ENCODE assay signal across 1 cellular context in the genomic region with DNA sequence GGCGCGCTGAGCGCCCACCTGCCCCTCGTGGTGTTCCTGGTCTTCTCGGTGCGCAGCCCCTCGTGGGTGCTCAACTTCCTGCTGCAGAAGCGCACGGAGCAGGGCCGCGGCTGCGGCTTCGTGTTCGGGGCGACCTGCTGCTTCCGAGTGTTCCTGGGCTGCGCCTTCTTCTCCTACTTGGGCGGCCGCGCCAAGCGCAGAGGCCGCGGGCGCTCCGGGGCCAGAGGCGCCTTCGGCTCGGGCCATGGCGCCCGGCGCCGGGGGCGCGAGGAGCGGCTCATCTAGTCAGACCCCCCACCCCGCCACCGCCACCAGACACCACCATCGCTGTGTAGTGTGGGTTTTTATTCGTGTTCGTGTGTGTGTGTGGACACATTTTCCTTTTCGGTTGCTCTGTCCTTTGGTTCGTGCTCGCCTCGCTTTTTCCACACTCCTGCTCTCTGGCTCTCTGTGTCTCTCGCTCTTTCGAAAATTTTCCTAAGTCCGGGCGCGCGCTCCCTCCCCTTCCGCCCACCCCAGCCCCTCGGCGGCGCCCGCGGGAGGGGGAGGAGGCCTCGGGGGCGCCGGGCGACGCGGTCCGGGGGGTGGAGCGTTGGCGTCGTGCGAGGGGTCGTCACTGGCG.
TF ChIP-seq lines count a peak whose summit lies in the region.

No MANE protein-coding gene starts in this region.

TF ChIP-seq in K562, 482 proteins besides CTCF, POLR2A, EP300 and RAD21 (continued from another document and continues in another):
- TF ChIP-seq, protein P1, sequence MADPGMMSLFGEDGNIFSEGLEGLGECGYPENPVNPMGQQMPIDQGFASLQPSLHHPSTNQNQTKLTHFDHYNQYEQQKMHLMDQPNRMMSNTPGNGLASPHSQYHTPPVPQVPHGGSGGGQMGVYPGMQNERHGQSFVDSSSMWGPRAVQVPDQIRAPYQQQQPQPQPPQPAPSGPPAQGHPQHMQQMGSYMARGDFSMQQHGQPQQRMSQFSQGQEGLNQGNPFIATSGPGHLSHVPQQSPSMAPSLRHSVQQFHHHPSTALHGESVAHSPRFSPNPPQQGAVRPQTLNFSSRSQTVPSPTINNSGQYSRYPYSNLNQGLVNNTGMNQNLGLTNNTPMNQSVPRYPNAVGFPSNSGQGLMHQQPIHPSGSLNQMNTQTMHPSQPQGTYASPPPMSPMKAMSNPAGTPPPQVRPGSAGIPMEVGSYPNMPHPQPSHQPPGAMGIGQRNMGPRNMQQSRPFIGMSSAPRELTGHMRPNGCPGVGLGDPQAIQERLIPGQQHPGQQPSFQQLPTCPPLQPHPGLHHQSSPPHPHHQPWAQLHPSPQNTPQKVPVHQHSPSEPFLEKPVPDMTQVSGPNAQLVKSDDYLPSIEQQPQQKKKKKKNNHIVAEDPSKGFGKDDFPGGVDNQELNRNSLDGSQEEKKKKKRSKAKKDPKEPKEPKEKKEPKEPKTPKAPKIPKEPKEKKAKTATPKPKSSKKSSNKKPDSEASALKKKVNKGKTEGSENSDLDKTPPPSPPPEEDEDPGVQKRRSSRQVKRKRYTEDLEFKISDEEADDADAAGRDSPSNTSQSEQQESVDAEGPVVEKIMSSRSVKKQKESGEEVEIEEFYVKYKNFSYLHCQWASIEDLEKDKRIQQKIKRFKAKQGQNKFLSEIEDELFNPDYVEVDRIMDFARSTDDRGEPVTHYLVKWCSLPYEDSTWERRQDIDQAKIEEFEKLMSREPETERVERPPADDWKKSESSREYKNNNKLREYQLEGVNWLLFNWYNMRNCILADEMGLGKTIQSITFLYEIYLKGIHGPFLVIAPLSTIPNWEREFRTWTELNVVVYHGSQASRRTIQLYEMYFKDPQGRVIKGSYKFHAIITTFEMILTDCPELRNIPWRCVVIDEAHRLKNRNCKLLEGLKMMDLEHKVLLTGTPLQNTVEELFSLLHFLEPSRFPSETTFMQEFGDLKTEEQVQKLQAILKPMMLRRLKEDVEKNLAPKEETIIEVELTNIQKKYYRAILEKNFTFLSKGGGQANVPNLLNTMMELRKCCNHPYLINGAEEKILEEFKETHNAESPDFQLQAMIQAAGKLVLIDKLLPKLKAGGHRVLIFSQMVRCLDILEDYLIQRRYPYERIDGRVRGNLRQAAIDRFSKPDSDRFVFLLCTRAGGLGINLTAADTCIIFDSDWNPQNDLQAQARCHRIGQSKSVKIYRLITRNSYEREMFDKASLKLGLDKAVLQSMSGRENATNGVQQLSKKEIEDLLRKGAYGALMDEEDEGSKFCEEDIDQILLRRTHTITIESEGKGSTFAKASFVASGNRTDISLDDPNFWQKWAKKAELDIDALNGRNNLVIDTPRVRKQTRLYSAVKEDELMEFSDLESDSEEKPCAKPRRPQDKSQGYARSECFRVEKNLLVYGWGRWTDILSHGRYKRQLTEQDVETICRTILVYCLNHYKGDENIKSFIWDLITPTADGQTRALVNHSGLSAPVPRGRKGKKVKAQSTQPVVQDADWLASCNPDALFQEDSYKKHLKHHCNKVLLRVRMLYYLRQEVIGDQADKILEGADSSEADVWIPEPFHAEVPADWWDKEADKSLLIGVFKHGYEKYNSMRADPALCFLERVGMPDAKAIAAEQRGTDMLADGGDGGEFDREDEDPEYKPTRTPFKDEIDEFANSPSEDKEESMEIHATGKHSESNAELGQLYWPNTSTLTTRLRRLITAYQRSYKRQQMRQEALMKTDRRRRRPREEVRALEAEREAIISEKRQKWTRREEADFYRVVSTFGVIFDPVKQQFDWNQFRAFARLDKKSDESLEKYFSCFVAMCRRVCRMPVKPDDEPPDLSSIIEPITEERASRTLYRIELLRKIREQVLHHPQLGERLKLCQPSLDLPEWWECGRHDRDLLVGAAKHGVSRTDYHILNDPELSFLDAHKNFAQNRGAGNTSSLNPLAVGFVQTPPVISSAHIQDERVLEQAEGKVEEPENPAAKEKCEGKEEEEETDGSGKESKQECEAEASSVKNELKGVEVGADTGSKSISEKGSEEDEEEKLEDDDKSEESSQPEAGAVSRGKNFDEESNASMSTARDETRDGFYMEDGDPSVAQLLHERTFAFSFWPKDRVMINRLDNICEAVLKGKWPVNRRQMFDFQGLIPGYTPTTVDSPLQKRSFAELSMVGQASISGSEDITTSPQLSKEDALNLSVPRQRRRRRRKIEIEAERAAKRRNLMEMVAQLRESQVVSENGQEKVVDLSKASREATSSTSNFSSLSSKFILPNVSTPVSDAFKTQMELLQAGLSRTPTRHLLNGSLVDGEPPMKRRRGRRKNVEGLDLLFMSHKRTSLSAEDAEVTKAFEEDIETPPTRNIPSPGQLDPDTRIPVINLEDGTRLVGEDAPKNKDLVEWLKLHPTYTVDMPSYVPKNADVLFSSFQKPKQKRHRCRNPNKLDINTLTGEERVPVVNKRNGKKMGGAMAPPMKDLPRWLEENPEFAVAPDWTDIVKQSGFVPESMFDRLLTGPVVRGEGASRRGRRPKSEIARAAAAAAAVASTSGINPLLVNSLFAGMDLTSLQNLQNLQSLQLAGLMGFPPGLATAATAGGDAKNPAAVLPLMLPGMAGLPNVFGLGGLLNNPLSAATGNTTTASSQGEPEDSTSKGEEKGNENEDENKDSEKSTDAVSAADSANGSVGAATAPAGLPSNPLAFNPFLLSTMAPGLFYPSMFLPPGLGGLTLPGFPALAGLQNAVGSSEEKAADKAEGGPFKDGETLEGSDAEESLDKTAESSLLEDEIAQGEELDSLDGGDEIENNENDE (IDR thresholded peaks at IDR 0.05; ENCODE audit: low read depth, low read length): no peak
- TF ChIP-seq COPS2 (conservative IDR thresholded peaks at IDR 0.05) (no peak), MAFK (IDR thresholded peaks at IDR 0.05; ENCODE audit: low read length) (no peak), ETV6 (IDR thresholded peaks at IDR 0.05; ENCODE audit: borderline replicate concordance in 1 of 2, low read depth in 2 of 2, low read length in 1 of 2) (no peak), ETV6 (CRISPR knock-in tag; IDR thresholded peaks at IDR 0.05; ENCODE audit: borderline replicate concordance) (no peak), ARID1B (IDR thresholded peaks at IDR 0.05) (no peak), BRD9 (IDR thresholded peaks at IDR 0.05; ENCODE audit: low read depth, partially characterized antibody) (no peak), KHSRP (IDR thresholded peaks at IDR 0.05) (no peak), TEAD1 (CRISPR knock-in tag; IDR thresholded peaks at IDR 0.05) (no peak), ZKSCAN8 (CRISPR knock-in tag; IDR thresholded peaks at IDR 0.05) (no peak), DPF2 (IDR thresholded peaks at IDR 0.05) (no peak), ZNF584 (CRISPR knock-in tag; IDR thresholded peaks at IDR 0.05; ENCODE audit: low read depth) (no peak), ZNF140 (CRISPR knock-in tag; IDR thresholded peaks at IDR 0.05) (no peak), TCFL5 (CRISPR knock-in tag; conservative IDR thresholded peaks at IDR 0.05) (no peak), CCAR2 (IDR thresholded peaks at IDR 0.05; ENCODE audit: low read depth, low read length) (no peak), FOXJ3 (CRISPR knock-in tag; IDR thresholded peaks at IDR 0.05) (no peak), DIDO1 (tag; IDR thresholded peaks at IDR 0.05; ENCODE audit: low read depth) (no peak), HCFC1 (IDR thresholded peaks at IDR 0.05; ENCODE audit: low read depth, low read length) (no peak), SIN3B (IDR thresholded peaks at IDR 0.05; ENCODE audit: low read depth) (no peak), ZNF347 (CRISPR knock-in tag; IDR thresholded peaks at IDR 0.05; ENCODE audit: low read depth) (no peak), MYBL2 (IDR thresholded peaks at IDR 0.05; ENCODE audit: low read depth) (no peak), MYBL2 (CRISPR knock-in tag; IDR thresholded peaks at IDR 0.05; ENCODE audit: borderline replicate concordance) (no peak), NR2C1 (IDR thresholded peaks at IDR 0.05) (no peak), NR2C1 (tag; IDR thresholded peaks at IDR 0.05) (no peak), ZSCAN29 (IDR thresholded peaks at IDR 0.05) (no peak), NFXL1 (CRISPR knock-in tag; IDR thresholded peaks at IDR 0.05) (no peak), TCF7 (IDR thresholded peaks at IDR 0.05; ENCODE audit: borderline replicate concordance) (no peak), RFX7 (CRISPR knock-in tag; IDR thresholded peaks at IDR 0.05) (no peak), PHF8 (IDR thresholded peaks at IDR 0.05; ENCODE audit: borderline replicate concordance, low read length) (no peak; the same call in 1 of the 2 replicates), CBFA2T2 (conservative IDR thresholded peaks at IDR 0.05) (no peak), GATAD2B (IDR thresholded peaks at IDR 0.05; ENCODE audit: borderline replicate concordance) (no peak), RNF2 (IDR thresholded peaks at IDR 0.05) (no peak), XRCC5 (IDR thresholded peaks at IDR 0.05; ENCODE audit: low read depth, low read length) (no peak), EP400 (IDR thresholded peaks at IDR 0.05) (no peak), TGIF2 (CRISPR knock-in tag; IDR thresholded peaks at IDR 0.05) (no peak), TEAD2 (tag; IDR thresholded peaks at IDR 0.05) (no peak), ZNF384 (IDR thresholded peaks at IDR 0.05; ENCODE audit: low read depth, low read length) (no peak), POLR2AphosphoS5 (IDR thresholded peaks at IDR 0.05; ENCODE audit: control insufficient read depth, insufficient read depth, low read depth, low read length) (no peak), ZC3H4 (CRISPR knock-in tag; IDR thresholded peaks at IDR 0.05; ENCODE audit: borderline replicate concordance) (0 out of 2 replicates have a peak, but pooled peaks have one; percentile 55), SMARCA5 (IDR thresholded peaks at IDR 0.05) (no peak), TAF9B (IDR thresholded peaks at IDR 0.05; ENCODE audit: partially characterized antibody) (no peak), ZNF282 (CRISPR knock-in tag; IDR thresholded peaks at IDR 0.05) (no peak), MAZ (CRISPR knock-in tag; conservative IDR thresholded peaks at IDR 0.05 in 1 of 2, IDR thresholded peaks at IDR 0.05 in 1 of 2) (peak in 1 of 2 experiments; percentile 58; a peak in 1 of 4 replicates), ZNF644 (tag; IDR thresholded peaks at IDR 0.05; ENCODE audit: low read depth) (no peak)
- TF ChIP-seq, protein P2, sequence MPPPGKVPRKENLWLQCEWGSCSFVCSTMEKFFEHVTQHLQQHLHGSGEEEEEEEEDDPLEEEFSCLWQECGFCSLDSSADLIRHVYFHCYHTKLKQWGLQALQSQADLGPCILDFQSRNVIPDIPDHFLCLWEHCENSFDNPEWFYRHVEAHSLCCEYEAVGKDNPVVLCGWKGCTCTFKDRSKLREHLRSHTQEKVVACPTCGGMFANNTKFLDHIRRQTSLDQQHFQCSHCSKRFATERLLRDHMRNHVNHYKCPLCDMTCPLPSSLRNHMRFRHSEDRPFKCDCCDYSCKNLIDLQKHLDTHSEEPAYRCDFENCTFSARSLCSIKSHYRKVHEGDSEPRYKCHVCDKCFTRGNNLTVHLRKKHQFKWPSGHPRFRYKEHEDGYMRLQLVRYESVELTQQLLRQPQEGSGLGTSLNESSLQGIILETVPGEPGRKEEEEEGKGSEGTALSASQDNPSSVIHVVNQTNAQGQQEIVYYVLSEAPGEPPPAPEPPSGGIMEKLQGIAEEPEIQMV (tag; conservative IDR thresholded peaks at IDR 0.05; ENCODE audit: low read depth): no peak
- TF ChIP-seq, protein P3, sequence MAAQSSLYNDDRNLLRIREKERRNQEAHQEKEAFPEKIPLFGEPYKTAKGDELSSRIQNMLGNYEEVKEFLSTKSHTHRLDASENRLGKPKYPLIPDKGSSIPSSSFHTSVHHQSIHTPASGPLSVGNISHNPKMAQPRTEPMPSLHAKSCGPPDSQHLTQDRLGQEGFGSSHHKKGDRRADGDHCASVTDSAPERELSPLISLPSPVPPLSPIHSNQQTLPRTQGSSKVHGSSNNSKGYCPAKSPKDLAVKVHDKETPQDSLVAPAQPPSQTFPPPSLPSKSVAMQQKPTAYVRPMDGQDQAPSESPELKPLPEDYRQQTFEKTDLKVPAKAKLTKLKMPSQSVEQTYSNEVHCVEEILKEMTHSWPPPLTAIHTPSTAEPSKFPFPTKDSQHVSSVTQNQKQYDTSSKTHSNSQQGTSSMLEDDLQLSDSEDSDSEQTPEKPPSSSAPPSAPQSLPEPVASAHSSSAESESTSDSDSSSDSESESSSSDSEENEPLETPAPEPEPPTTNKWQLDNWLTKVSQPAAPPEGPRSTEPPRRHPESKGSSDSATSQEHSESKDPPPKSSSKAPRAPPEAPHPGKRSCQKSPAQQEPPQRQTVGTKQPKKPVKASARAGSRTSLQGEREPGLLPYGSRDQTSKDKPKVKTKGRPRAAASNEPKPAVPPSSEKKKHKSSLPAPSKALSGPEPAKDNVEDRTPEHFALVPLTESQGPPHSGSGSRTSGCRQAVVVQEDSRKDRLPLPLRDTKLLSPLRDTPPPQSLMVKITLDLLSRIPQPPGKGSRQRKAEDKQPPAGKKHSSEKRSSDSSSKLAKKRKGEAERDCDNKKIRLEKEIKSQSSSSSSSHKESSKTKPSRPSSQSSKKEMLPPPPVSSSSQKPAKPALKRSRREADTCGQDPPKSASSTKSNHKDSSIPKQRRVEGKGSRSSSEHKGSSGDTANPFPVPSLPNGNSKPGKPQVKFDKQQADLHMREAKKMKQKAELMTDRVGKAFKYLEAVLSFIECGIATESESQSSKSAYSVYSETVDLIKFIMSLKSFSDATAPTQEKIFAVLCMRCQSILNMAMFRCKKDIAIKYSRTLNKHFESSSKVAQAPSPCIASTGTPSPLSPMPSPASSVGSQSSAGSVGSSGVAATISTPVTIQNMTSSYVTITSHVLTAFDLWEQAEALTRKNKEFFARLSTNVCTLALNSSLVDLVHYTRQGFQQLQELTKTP (IDR thresholded peaks at IDR 0.05; ENCODE audit: low read depth in 1 of 2, partially characterized antibody in 2 of 2): no peak
- TF ChIP-seq, protein P4, sequence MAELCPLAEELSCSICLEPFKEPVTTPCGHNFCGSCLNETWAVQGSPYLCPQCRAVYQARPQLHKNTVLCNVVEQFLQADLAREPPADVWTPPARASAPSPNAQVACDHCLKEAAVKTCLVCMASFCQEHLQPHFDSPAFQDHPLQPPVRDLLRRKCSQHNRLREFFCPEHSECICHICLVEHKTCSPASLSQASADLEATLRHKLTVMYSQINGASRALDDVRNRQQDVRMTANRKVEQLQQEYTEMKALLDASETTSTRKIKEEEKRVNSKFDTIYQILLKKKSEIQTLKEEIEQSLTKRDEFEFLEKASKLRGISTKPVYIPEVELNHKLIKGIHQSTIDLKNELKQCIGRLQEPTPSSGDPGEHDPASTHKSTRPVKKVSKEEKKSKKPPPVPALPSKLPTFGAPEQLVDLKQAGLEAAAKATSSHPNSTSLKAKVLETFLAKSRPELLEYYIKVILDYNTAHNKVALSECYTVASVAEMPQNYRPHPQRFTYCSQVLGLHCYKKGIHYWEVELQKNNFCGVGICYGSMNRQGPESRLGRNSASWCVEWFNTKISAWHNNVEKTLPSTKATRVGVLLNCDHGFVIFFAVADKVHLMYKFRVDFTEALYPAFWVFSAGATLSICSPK (IDR thresholded peaks at IDR 0.05; ENCODE audit: borderline replicate concordance): no peak
- TF ChIP-seq, protein P5, sequence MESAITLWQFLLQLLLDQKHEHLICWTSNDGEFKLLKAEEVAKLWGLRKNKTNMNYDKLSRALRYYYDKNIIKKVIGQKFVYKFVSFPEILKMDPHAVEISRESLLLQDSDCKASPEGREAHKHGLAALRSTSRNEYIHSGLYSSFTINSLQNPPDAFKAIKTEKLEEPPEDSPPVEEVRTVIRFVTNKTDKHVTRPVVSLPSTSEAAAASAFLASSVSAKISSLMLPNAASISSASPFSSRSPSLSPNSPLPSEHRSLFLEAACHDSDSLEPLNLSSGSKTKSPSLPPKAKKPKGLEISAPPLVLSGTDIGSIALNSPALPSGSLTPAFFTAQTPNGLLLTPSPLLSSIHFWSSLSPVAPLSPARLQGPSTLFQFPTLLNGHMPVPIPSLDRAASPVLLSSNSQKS (CRISPR knock-in tag; IDR thresholded peaks at IDR 0.05): no peak
- TF ChIP-seq, protein P6, sequence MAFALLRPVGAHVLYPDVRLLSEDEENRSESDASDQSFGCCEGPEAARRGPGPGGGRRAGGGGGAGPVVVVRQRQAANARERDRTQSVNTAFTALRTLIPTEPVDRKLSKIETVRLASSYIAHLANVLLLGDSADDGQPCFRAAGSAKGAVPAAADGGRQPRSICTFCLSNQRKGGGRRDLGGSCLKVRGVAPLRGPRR (CRISPR knock-in tag; IDR thresholded peaks at IDR 0.05): no peak
